ENCODE assay signal across 1 cellular context in the genomic region with DNA sequence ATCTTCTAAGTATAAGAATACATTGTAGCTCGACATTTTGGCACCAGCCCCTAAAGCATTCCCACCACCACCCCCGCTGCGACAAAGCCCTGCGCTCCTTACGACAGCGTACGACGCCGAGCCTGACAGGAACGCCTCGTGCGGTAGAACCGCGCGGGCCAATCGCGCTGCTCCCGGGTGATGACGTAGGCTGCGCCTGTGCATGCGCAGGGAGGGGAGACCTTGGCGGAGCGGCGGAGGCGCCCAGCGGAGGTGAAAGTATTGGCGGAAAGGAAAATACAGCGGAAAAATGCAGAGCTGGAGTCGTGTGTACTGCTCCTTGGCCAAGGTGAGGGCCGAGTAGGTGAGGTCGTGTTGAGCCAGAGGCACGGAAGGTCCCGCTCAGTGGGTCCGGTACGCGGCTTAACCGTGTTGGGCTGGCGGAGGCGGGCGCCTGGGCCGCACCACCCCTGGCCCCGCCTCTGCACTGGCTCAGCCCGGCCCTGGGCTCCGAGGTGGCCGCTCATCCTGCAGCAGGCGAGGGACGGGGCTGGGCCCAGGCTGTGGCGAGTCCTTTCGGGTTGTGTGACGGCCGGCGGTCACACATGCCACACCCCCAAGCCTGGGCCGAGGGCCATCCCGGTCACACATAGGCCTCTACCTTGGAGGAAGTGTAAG.
A peak's percentile ranks its signal among the peaks of the same experiment; 100 is the strongest.
TF ChIP-seq lines count a peak whose summit lies in the region.

A gene with protein sequence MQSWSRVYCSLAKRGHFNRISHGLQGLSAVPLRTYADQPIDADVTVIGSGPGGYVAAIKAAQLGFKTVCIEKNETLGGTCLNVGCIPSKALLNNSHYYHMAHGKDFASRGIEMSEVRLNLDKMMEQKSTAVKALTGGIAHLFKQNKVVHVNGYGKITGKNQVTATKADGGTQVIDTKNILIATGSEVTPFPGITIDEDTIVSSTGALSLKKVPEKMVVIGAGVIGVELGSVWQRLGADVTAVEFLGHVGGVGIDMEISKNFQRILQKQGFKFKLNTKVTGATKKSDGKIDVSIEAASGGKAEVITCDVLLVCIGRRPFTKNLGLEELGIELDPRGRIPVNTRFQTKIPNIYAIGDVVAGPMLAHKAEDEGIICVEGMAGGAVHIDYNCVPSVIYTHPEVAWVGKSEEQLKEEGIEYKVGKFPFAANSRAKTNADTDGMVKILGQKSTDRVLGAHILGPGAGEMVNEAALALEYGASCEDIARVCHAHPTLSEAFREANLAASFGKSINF (plus strand): TSS at position 222 of the 657 bp plus-strand sequence. CDS start 68 bp downstream, at position 290.

TF ChIP-seq in GM23338, 12 proteins besides CTCF, POLR2A, EP300 and RAD21:
- TF ChIP-seq, protein P1, sequence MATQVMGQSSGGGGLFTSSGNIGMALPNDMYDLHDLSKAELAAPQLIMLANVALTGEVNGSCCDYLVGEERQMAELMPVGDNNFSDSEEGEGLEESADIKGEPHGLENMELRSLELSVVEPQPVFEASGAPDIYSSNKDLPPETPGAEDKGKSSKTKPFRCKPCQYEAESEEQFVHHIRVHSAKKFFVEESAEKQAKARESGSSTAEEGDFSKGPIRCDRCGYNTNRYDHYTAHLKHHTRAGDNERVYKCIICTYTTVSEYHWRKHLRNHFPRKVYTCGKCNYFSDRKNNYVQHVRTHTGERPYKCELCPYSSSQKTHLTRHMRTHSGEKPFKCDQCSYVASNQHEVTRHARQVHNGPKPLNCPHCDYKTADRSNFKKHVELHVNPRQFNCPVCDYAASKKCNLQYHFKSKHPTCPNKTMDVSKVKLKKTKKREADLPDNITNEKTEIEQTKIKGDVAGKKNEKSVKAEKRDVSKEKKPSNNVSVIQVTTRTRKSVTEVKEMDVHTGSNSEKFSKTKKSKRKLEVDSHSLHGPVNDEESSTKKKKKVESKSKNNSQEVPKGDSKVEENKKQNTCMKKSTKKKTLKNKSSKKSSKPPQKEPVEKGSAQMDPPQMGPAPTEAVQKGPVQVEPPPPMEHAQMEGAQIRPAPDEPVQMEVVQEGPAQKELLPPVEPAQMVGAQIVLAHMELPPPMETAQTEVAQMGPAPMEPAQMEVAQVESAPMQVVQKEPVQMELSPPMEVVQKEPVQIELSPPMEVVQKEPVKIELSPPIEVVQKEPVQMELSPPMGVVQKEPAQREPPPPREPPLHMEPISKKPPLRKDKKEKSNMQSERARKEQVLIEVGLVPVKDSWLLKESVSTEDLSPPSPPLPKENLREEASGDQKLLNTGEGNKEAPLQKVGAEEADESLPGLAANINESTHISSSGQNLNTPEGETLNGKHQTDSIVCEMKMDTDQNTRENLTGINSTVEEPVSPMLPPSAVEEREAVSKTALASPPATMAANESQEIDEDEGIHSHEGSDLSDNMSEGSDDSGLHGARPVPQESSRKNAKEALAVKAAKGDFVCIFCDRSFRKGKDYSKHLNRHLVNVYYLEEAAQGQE (IDR thresholded peaks at IDR 0.05; ENCODE audit: unreplicated experiment) = no peak
- TF ChIP-seq CREB1 (CRISPR knock-in tag; IDR thresholded peaks at IDR 0.05; ENCODE audit: low read depth) (peak; percentile 95), POLR2AphosphoS5 (IDR thresholded peaks at IDR 0.05; ENCODE audit: low read depth) (peak; percentile 86), ZNF331 (CRISPR knock-in tag; IDR thresholded peaks at IDR 0.05; ENCODE audit: low read depth) (no peak), JUNB (IDR thresholded peaks at IDR 0.05; ENCODE audit: unreplicated experiment) (no peak), ZNF114 (CRISPR knock-in tag; IDR thresholded peaks at IDR 0.05) (no peak), STAT1 (IDR thresholded peaks at IDR 0.05; ENCODE audit: unreplicated experiment) (no peak), EZH2phosphoT487 (IDR thresholded peaks at IDR 0.05; ENCODE audit: unreplicated experiment) (no peak), NANOG (IDR thresholded peaks at IDR 0.05; ENCODE audit: borderline replicate concordance) (no peak), EZH2 (IDR thresholded peaks at IDR 0.05; ENCODE audit: low read depth, unreplicated experiment) (no peak)
- TF ChIP-seq, protein P2, sequence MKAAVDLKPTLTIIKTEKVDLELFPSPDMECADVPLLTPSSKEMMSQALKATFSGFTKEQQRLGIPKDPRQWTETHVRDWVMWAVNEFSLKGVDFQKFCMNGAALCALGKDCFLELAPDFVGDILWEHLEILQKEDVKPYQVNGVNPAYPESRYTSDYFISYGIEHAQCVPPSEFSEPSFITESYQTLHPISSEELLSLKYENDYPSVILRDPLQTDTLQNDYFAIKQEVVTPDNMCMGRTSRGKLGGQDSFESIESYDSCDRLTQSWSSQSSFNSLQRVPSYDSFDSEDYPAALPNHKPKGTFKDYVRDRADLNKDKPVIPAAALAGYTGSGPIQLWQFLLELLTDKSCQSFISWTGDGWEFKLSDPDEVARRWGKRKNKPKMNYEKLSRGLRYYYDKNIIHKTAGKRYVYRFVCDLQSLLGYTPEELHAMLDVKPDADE (IDR thresholded peaks at IDR 0.05) = no peak
- TF ChIP-seq, protein P3, sequence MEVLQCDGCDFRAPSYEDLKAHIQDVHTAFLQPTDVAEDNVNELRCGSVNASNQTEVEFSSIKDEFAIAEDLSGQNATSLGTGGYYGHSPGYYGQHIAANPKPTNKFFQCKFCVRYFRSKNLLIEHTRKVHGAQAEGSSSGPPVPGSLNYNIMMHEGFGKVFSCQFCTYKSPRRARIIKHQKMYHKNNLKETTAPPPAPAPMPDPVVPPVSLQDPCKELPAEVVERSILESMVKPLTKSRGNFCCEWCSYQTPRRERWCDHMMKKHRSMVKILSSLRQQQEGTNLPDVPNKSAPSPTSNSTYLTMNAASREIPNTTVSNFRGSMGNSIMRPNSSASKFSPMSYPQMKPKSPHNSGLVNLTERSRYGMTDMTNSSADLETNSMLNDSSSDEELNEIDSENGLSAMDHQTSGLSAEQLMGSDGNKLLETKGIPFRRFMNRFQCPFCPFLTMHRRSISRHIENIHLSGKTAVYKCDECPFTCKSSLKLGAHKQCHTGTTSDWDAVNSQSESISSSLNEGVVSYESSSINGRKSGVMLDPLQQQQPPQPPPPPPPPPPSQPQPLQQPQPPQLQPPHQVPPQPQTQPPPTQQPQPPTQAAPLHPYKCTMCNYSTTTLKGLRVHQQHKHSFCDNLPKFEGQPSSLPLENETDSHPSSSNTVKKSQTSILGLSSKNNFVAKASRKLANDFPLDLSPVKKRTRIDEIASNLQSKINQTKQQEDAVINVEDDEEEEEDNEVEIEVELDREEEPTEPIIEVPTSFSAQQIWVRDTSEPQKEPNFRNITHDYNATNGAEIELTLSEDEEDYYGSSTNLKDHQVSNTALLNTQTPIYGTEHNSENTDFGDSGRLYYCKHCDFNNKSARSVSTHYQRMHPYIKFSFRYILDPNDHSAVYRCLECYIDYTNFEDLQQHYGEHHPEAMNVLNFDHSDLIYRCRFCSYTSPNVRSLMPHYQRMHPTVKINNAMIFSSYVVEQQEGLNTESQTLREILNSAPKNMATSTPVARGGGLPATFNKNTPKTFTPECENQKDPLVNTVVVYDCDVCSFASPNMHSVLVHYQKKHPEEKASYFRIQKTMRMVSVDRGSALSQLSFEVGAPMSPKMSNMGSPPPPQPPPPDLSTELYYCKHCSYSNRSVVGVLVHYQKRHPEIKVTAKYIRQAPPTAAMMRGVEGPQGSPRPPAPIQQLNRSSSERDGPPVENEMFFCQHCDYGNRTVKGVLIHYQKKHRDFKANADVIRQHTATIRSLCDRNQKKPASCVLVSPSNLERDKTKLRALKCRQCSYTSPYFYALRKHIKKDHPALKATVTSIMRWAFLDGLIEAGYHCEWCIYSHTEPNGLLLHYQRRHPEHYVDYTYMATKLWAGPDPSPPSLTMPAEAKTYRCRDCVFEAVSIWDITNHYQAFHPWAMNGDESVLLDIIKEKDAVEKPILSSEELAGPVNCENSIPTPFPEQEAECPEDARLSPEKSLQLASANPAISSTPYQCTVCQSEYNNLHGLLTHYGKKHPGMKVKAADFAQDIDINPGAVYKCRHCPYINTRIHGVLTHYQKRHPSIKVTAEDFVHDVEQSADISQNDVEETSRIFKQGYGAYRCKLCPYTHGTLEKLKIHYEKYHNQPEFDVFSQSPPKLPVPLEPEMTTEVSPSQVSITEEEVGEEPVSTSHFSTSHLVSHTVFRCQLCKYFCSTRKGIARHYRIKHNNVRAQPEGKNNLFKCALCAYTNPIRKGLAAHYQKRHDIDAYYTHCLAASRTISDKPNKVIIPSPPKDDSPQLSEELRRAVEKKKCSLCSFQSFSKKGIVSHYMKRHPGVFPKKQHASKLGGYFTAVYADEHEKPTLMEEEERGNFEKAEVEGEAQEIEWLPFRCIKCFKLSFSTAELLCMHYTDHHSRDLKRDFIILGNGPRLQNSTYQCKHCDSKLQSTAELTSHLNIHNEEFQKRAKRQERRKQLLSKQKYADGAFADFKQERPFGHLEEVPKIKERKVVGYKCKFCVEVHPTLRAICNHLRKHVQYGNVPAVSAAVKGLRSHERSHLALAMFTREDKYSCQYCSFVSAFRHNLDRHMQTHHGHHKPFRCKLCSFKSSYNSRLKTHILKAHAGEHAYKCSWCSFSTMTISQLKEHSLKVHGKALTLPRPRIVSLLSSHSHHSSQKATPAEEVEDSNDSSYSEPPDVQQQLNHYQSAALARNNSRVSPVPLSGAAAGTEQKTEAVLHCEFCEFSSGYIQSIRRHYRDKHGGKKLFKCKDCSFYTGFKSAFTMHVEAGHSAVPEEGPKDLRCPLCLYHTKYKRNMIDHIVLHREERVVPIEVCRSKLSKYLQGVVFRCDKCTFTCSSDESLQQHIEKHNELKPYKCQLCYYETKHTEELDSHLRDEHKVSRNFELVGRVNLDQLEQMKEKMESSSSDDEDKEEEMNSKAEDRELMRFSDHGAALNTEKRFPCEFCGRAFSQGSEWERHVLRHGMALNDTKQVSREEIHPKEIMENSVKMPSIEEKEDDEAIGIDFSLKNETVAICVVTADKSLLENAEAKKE (CRISPR knock-in tag; IDR thresholded peaks at IDR 0.05) = no peak
